In the genomic region with DNA sequence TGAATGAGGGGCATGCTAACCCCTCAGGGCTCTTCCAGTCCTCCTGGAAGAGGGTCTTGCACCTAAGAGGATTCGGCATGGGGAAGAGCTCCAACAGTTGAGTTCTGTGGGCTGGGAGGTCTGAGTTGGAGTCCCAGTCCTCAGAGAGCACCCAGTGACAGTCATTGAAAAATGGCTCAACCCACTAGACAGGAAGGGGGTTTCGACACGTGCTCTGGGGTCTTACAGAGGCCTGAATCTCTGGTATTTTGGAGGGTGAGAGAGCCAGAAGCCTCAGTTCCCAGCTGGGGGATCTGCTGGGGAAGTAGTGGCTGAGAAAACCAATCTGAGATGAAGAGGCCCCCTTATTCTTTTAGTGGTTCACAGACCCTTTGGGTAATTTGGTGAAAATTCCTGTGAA, we compare ENCODE assay signal across 18 cellular contexts. TPM values are rescaled to one million over a fixed set of nuclear protein-coding genes. Genes with fewer than 3 reads are reported as not detected.
A peak's percentile ranks its signal among the peaks of the same experiment; 100 is the strongest.
DNase-seq lines count a peak whose midpoint lies in the region; ATAC-seq and TF ChIP-seq lines count a peak whose summit lies in the region.
"Had no signal": no experiment of that assay in that cellular context is flagged by ENCODE, and none has a peak within 500 bp of the region (broad histone marks: within the 10 kb centered on the region; RNA-seq: fewer than 3 reads in every experiment).

No MANE protein-coding gene starts in this region.

- TF ChIP-seq CTCF in GM20000 (IDR thresholded peaks at IDR 0.05; ENCODE audit: extremely low read depth, missing control alignments) (no peak), nephron progenitor cell (IDR thresholded peaks at IDR 0.05) (no peak)

- ATAC-seq in T-helper 17 cell (no peak), GM19328 (IDR thresholded peaks at IDR 0.05; ENCODE audit: unreplicated experiment) (no peak), GM18502 (IDR thresholded peaks at IDR 0.05; ENCODE audit: poor library complexity, unreplicated experiment) (no peak)

- no peaks in the 10 kb centered on the region for H3K9me3 ChIP-seq in T-helper 17 cell (ENCODE audit: control insufficient read depth, low read length, poor library complexity, severe bottlenecking)

- no peaks in the 10 kb centered on the region for H3K9me3 Mint-ChIP-seq in nephron progenitor cell
- H3K9me3 Mint-ChIP-seq: CD4-positive, alpha-beta memory T cell; HFFc6; IgD-negative memory B cell had no signal

- H3K4me3 Mint-ChIP-seq in T-helper 17 cell = peak overlapping the region; percentile 25
- no peak overlapping the region for H3K4me3 Mint-ChIP-seq in nephron progenitor cell
- H3K4me3 Mint-ChIP-seq: CD4-positive, alpha-beta memory T cell; HFFc6; IgD-negative memory B cell had no signal

- DNase-seq in GM20000 (ENCODE audit: low spot score) = peak; percentile 19
- DNase-seq in T-helper 17 cell = no peak
- DNase-seq in nephron progenitor cell = no peak
- DNase-seq in occipital lobe (lab: John Stamatoyannopoulos, UW) = no peak
- no peak for DNase-seq in activated CD4-positive, alpha-beta T cell treated with anti-CD3 and anti-CD28 coated beads for 4 hours
- DNase-seq: ACHN, DMS79, HCEC 1CT, HFFc6 had no signal

- H3K36me3 Mint-ChIP-seq in T-helper 17 cell (ENCODE audit: low read depth) (peaks cover 2% of the 10 kb centered on the region), nephron progenitor cell (ENCODE audit: low read depth) (no peaks in the 10 kb centered on the region)
- H3K36me3 Mint-ChIP-seq: CD4-positive, alpha-beta memory T cell; IgD-negative memory B cell had no signal

- no peak overlapping the region for H3K27ac Mint-ChIP-seq in T-helper 17 cell
- H3K27ac Mint-ChIP-seq in nephron progenitor cell = peak overlapping the region; percentile 45
- H3K27ac Mint-ChIP-seq: CD4-positive, alpha-beta memory T cell; HFFc6 had no signal

- H3K27me3 Mint-ChIP-seq in T-helper 17 cell (peaks cover 19% of the 10 kb centered on the region), nephron progenitor cell (ENCODE audit: low read depth, poor library complexity) (peaks cover 22% of the 10 kb centered on the region)

- H3K4me1 Mint-ChIP-seq in T-helper 17 cell (peaks cover 40% of the 10 kb centered on the region), nephron progenitor cell (peaks cover 74% of the 10 kb centered on the region)

RNA-seq across cellular contexts. Expression of gene PTH2, which starts 9.0 kb away (rescaled TPM):
- total RNA-seq in T-helper 17 cell (not detected), occipital lobe (not detected)
- total RNA-seq: A172; CD4-positive, alpha-beta memory T cell; G401; GM12878; H4; HFFc6; HT1080 had no signal

RNA-seq across cellular contexts. Expression of gene GFY, which starts 10.9 kb away (rescaled TPM):
- total RNA-seq in T-helper 17 cell (not detected), occipital lobe (not detected)
- total RNA-seq: A172; CD4-positive, alpha-beta memory T cell; GM12878; H4; HFFc6; HT1080 had no signal

RNA-seq across cellular contexts. Expression of gene KASH5, which starts 26.2 kb away (rescaled TPM):
- total RNA-seq in T-helper 17 cell (under 1 TPM in 1 of 2 donors, not detected in 1; 0.86 TPM), occipital lobe (not detected)
- total RNA-seq: A172, G401, GM12878, H4, HFFc6, HT1080 had no signal

RNA-seq across cellular contexts. Expression of gene SLC17A7, which starts 27.1 kb away (rescaled TPM):
- total RNA-seq in T-helper 17 cell = not detected
- 34.6 TPM for total RNA-seq in occipital lobe
- total RNA-seq: A172 had no signal

RNA-seq across cellular contexts. Expression of gene PIH1D1, which starts 37.4 kb away (rescaled TPM):
- total RNA-seq in T-helper 17 cell (100 to 1,000 TPM; 147 to 150 TPM), occipital lobe (58.0 TPM)
